Comparison of ENCODE assay signal across 14 cellular contexts in genomic region chr3:9416139-9416780, GRCh38. TPM values are rescaled to one million over a fixed set of nuclear protein-coding genes. Genes with fewer than 3 reads are reported as not detected.
DNase-seq lines count a peak whose midpoint lies in the region; ATAC-seq, FAIRE-seq and TF ChIP-seq lines count a peak whose summit lies in the region.
"Had no signal": no experiment of that assay in that cellular context is flagged by ENCODE, and none has a peak within 500 bp of the region (broad histone marks: within the 10 kb centered on the region; RNA-seq: fewer than 3 reads in every experiment).

No MANE protein-coding gene starts in this region.

- H3K36me3 Mint-ChIP-seq in MCF 10A (ENCODE audit: insufficient read depth, unreplicated experiment), result peaks cover 24% of the 10 kb centered on the region

- H3K27me3 ChIP-seq in breast epithelium, result no peaks in the 10 kb centered on the region
- no peaks in the 10 kb centered on the region for H3K27me3 ChIP-seq in adrenal gland
- H3K27me3 ChIP-seq in keratinocyte (ENCODE audit: control insufficient read depth, extremely low read depth, insufficient read depth, low read length), result no peaks in the 10 kb centered on the region
- H3K27me3 ChIP-seq in subcutaneous abdominal adipose tissue (ENCODE audit: control insufficient read depth in 5 of 5, insufficient read depth in 4 of 5, low read length in 5 of 5), result no peaks in the 10 kb centered on the region
- no peaks in the 10 kb centered on the region for H3K27me3 ChIP-seq in aorta (ENCODE audit: control insufficient read depth in 1 of 2, insufficient read depth in 2 of 2, low read length in 1 of 2)
- H3K27me3 ChIP-seq: BLaER1 treated with 17β-estradiol and CSF1 and Interleukin-3, amounts not matched to agents 10 nM and 100 nM had no signal

- FAIRE-seq in keratinocyte (lab: Jason Lieb, UNC), result no peak

- DNase-seq in MCF 10A (ENCODE audit: unreplicated experiment) (no peak), breast epithelium (ENCODE audit: low spot score in 2 of 2) (no peak), adrenal gland (no peak), keratinocyte (ENCODE audit: low read depth, low spot score) (no peak), aorta (no peak), NOMO-1 (lab: John Stamatoyannopoulos, UW; ENCODE audit: unreplicated experiment in 2 of 2) (no peak)
- DNase-seq: cerebellar nuclear complex, NCI-H1694, posterior cingulate gyrus, T-cell had no signal

- BruUV-seq in MCF 10A (replicated peaks; lab: Mats Ljungman, UMichigan), result no TSS peak

- H3K79me2 ChIP-seq in keratinocyte (ENCODE audit: control insufficient read depth, insufficient read depth, low read length), result peaks cover 97% of the 10 kb centered on the region

- H3K4me3 Mint-ChIP-seq in MCF 10A (ENCODE audit: unreplicated experiment), result peak overlapping the region; percentile 31
- H3K4me3 Mint-ChIP-seq: T-cell had no signal

- H3K27ac Mint-ChIP-seq in MCF 10A (ENCODE audit: low read depth, unreplicated experiment), result peak overlapping the region; percentile 31

- no peak overlapping the region for H2AFZ ChIP-seq in keratinocyte (ENCODE audit: control insufficient read depth, low read length)

- no peaks in the 10 kb centered on the region for H3K36me3 ChIP-seq in breast epithelium
- no peaks in the 10 kb centered on the region for H3K36me3 ChIP-seq in adrenal gland (replicated peaks in 1 of 2)
- no peaks in the 10 kb centered on the region for H3K36me3 ChIP-seq in keratinocyte (ENCODE audit: control insufficient read depth in 2 of 2, extremely low read depth in 1 of 2, insufficient read depth in 2 of 2, low read length in 2 of 2)
- H3K36me3 ChIP-seq in subcutaneous abdominal adipose tissue (ENCODE audit: control insufficient read depth in 5 of 5, insufficient read depth in 5 of 5, low read length in 5 of 5), result peaks cover 0 to 7% (median 3%) of the 10 kb centered on the region in 5 donors
- H3K36me3 ChIP-seq in aorta (ENCODE audit: control insufficient read depth in 1 of 2, insufficient read depth in 2 of 2, low read length in 1 of 2), result no peaks in the 10 kb centered on the region
- H3K36me3 ChIP-seq: thoracic aorta had no signal

- intact Hi-C loops in MCF 10A (cut with micrococcal nuclease) (no loop called here), breast epithelium (cut with DNase I; ENCODE audit: low total_unique reads) (no loop called here), adrenal gland (cut with DNase I) (no loop called here), aorta (cut with DNase I) (no loop called here)

- POLR2A ChIA-PET in MCF 10A (lab: Yijun Ruan, JAX), result interaction anchor here (0.6 to 17.4 kb wide), 8 partner anchors 9 to 305 kb away, joined by 3 to 452 read pairs (median 8); partner anchors contain the start of genes SETD5 and THUMPD3

- ATAC-seq in aorta (ENCODE audit: low FRiP score) (no peak), SK-N-SH treated with all-trans-retinoic acid at 6 μM for 48 hours (no peak)
- ATAC-seq: T-cell had no signal

- TF ChIP-seq CTCF in MCF 10A (IDR thresholded peaks at IDR 0.05; ENCODE audit: unreplicated experiment), result no peak
- no peak for TF ChIP-seq CTCF in breast epithelium (IDR thresholded peaks at IDR 0.05)
- TF ChIP-seq CTCF in adrenal gland (IDR thresholded peaks at IDR 0.05), result no peak
- no peak for TF ChIP-seq CTCF in keratinocyte (optimal IDR thresholded peaks at IDR 0.05 in 1 of 3, IDR thresholded peaks at IDR 0.05 in 1 of 3, conservative IDR thresholded peaks at IDR 0.05 in 1 of 3; ENCODE audit: extremely low read depth in 1 of 3, insufficient read depth in 2 of 3, low read length in 3 of 3)

- CTCF ChIA-PET in MCF 10A (lab: Yijun Ruan, JAX), result interaction anchor here (0.5 to 1.9 kb wide), 6 partner anchors 10 to 444 kb away, joined by 3 to 7 read pairs (median 3); no protein-coding TSS in a partner anchor

- H3K9me3 ChIP-seq in breast epithelium (no peaks in the 10 kb centered on the region), adrenal gland (replicated peaks in 1 of 3) (no peaks in the 10 kb centered on the region), keratinocyte (ENCODE audit: control insufficient read depth, low read depth, low read length) (no peaks in the 10 kb centered on the region), subcutaneous abdominal adipose tissue (ENCODE audit: control insufficient read depth in 5 of 5, low read length in 5 of 5) (no peaks in the 10 kb centered on the region), aorta (ENCODE audit: control insufficient read depth, low read length) (no peaks in the 10 kb centered on the region)
- H3K9me3 ChIP-seq: thoracic aorta had no signal

- H3K4me1 ChIP-seq in breast epithelium, result peaks cover 0 to 10% of the 10 kb centered on the region in 2 donors
- peaks cover 35 to 79% of the 10 kb centered on the region in 2 donors for H3K4me1 ChIP-seq in adrenal gland (replicated peaks in 1 of 2)
- peaks cover 34% of the 10 kb centered on the region for H3K4me1 ChIP-seq in keratinocyte (ENCODE audit: control insufficient read depth, extremely low read depth, insufficient read depth, low read length)
- H3K4me1 ChIP-seq in subcutaneous abdominal adipose tissue (ENCODE audit: control insufficient read depth in 5 of 5, insufficient read depth in 5 of 5, low read length in 5 of 5), result peaks cover 0 to 46% (median 32%) of the 10 kb centered on the region in 5 donors
- peaks cover 2 to 10% of the 10 kb centered on the region in 2 donors for H3K4me1 ChIP-seq in aorta (ENCODE audit: control insufficient read depth in 1 of 2, insufficient read depth in 2 of 2, low read length in 2 of 2)

- no peak overlapping the region for H3K27ac ChIP-seq in breast epithelium
- H3K27ac ChIP-seq in adrenal gland, result peak overlapping the region in 4 of 5 donors; percentile 35 to 59 (median 48)
- H3K27ac ChIP-seq in keratinocyte (ENCODE audit: control insufficient read depth, insufficient read depth, low read length), result peak overlapping the region; percentile 59
- peak overlapping the region; percentile 55 for H3K27ac ChIP-seq in subcutaneous abdominal adipose tissue (ENCODE audit: low read depth, low read length)
- H3K27ac ChIP-seq in aorta (ENCODE audit: low read depth in 1 of 2, low read length in 2 of 2), result no peak overlapping the region
- H3K27ac ChIP-seq: thoracic aorta had no signal

- no peaks in the 10 kb centered on the region for H3K9me1 ChIP-seq in keratinocyte (ENCODE audit: control insufficient read depth, extremely low read depth, insufficient read depth, low read length)

- TF ChIP-seq POLR2A in breast epithelium (IDR thresholded peaks at IDR 0.05) (no peak), adrenal gland (IDR thresholded peaks at IDR 0.05) (no peak)

- H3K9ac ChIP-seq in keratinocyte (ENCODE audit: control insufficient read depth, extremely low read depth, insufficient read depth, low read length) (peak overlapping the region; percentile 6), subcutaneous abdominal adipose tissue (ENCODE audit: low read length in 5 of 5) (no peak overlapping the region)
- H3K9ac ChIP-seq: BLaER1 treated with 17β-estradiol and CSF1 and Interleukin-3, amounts not matched to agents 10 nM and 100 nM had no signal

- peak overlapping the region; percentile 39 for H3K4me2 ChIP-seq in keratinocyte (ENCODE audit: control insufficient read depth, extremely low read depth, insufficient read depth, low read depth, low read length)

- no peaks in the 10 kb centered on the region for H3K27me3 Mint-ChIP-seq in MCF 10A (ENCODE audit: insufficient read depth, unreplicated experiment)
- H3K27me3 Mint-ChIP-seq: T-cell had no signal

- H3K4me1 Mint-ChIP-seq in MCF 10A (ENCODE audit: insufficient read depth, unreplicated experiment), result peaks cover 32% of the 10 kb centered on the region

- no peaks in the 10 kb centered on the region for H3K9me3 Mint-ChIP-seq in MCF 10A (ENCODE audit: unreplicated experiment)
- H3K9me3 Mint-ChIP-seq: T-cell had no signal

- peaks cover 22% of the 10 kb centered on the region for H4K20me1 ChIP-seq in keratinocyte (ENCODE audit: control insufficient read depth, extremely low read depth, insufficient read depth, low read length)

- dilution Hi-C loops in keratinocyte (cut with MboI; ENCODE audit: extremely low pct_ligation_motif_present, low sequenced_read_pairs), result no loop called here

- WGBS in adrenal gland, 4 donors, result 39 to 54% (median 49%) methylated on average over 3 of the region's 3 CpGs
- 45 to 50% methylated on average over 3 of the region's 3 CpGs for WGBS in aorta, 2 donors

- H3K4me3 ChIP-seq in breast epithelium, result no peak overlapping the region
- no peak overlapping the region for H3K4me3 ChIP-seq in adrenal gland
- no peak overlapping the region for H3K4me3 ChIP-seq in keratinocyte (ENCODE audit: control insufficient read depth in 2 of 3, extremely low read depth in 1 of 3, insufficient read depth in 2 of 3, low read depth in 1 of 3, low read length in 3 of 3)
- H3K4me3 ChIP-seq in subcutaneous abdominal adipose tissue (ENCODE audit: low read depth in 1 of 5, low read length in 5 of 5), result no peak overlapping the region
- no peak overlapping the region for H3K4me3 ChIP-seq in aorta (ENCODE audit: low read length in 2 of 2)
- H3K4me3 ChIP-seq: BLaER1 treated with 17β-estradiol and CSF1 and Interleukin-3, amounts not matched to agents 10 nM and 100 nM; thoracic aorta had no signal

RNA-seq across cellular contexts. Expression of gene SETD5, which starts 18.8 kb away (rescaled TPM):
- 149 TPM in 2 replicates for total RNA-seq in MCF 10A (2022)
- total RNA-seq in breast epithelium, result 100 to 1,000 TPM in 2 of 3 donors, 10 to 100 TPM in 1; 63.0 to 135 (median 118) TPM
- total RNA-seq in adrenal gland, result 100 to 1,000 TPM in 2 of 8 donors, 10 to 100 TPM in 6; 46.5 to 135 (median 88.6) TPM
- polyA plus RNA-seq in adrenal gland, result 10 to 100 TPM; 35.3 to 72.5 (median 63.1) TPM
- polyA plus RNA-seq in keratinocyte, result 28.9 to 52.8 TPM (median 37.8 TPM) in 3 replicates
- 175 TPM for polyA plus RNA-seq in keratinocyte (2011; ENCODE audit: low read depth)
- 23.4 and 30.0 TPM in 2 replicates for polyA plus RNA-seq in keratinocyte (2011; cell fraction: cytosol; rRNA removed)
- 128 and 130 TPM in 2 replicates for polyA plus RNA-seq in keratinocyte (2011; cell fraction: nucleus; rRNA removed)
- 36.6 and 45.3 TPM in 2 replicates for polyA plus RNA-seq in keratinocyte (2012; ENCODE audit: low replicate concordance)
- 57.9 to 114 TPM (median 75.7 TPM) in 3 replicates for polyA minus RNA-seq in keratinocyte
- 25.9 TPM for polyA minus RNA-seq in keratinocyte (2011; cell fraction: cytosol; rRNA and poly(A)+ RNA removed)
- polyA minus RNA-seq in keratinocyte (2011; cell fraction: nucleus; rRNA and poly(A)+ RNA removed), result 83.7 and 184 TPM in 2 replicates
- 100 to 1,000 TPM; 148 to 200 TPM for total RNA-seq in aorta
- polyA plus RNA-seq in aorta, result 10 to 100 TPM; 13.9 to 37.3 TPM

RNA-seq across cellular contexts. Expression of gene THUMPD3, which starts 53.4 kb away (rescaled TPM):
- total RNA-seq in MCF 10A (2022) (53.4 and 63.0 TPM in 2 replicates), breast epithelium (10 to 100 TPM; 22.2 to 36.4 (median 25.2) TPM), adrenal gland (10 to 100 TPM; 20.1 to 57.3 (median 42.8) TPM), aorta (10 to 100 TPM; 23.8 to 26.2 TPM)
- polyA plus RNA-seq in adrenal gland (10 to 100 TPM; 32.9 to 70.2 (median 35.9) TPM), keratinocyte (42.1 to 59.8 TPM (median 42.6 TPM) in 3 replicates), aorta (10 to 100 TPM; 16.9 to 22.5 TPM)
- polyA plus RNA-seq in keratinocyte (2011; ENCODE audit: low read depth), result 25.4 TPM
- 30.5 and 53.4 TPM in 2 replicates for polyA plus RNA-seq in keratinocyte (2011; cell fraction: cytosol; rRNA removed)
- 34.0 and 39.7 TPM in 2 replicates for polyA plus RNA-seq in keratinocyte (2011; cell fraction: nucleus; rRNA removed)
- 42.1 and 48.2 TPM in 2 replicates for polyA plus RNA-seq in keratinocyte (2012; ENCODE audit: low replicate concordance)
- polyA minus RNA-seq in keratinocyte, result 21.5 to 68.4 TPM (median 43.7 TPM) in 3 replicates
- polyA minus RNA-seq in keratinocyte (2011; cell fraction: cytosol; rRNA and poly(A)+ RNA removed), result 37.6 TPM
- 16.4 and 32.2 TPM in 2 replicates for polyA minus RNA-seq in keratinocyte (2011; cell fraction: nucleus; rRNA and poly(A)+ RNA removed)

Comparison
In these comparisons a context has a peak if more than half of its experiments do, and no peak if none do; other contexts are left out.
1. H3K27ac ChIP-seq: peak in adrenal gland (4 of 5), keratinocyte (single experiment) and subcutaneous abdominal adipose tissue (single experiment); none in breast epithelium (0 of 2) and aorta (0 of 2).